10 cellular contexts compared by ENCODE assay signal in genomic region chr3:195785781-195786405, GRCh38. TPM values are rescaled to one million over a fixed set of nuclear protein-coding genes. Genes with fewer than 3 reads are reported as not detected.
A peak's percentile ranks its signal among the peaks of the same experiment; 100 is the strongest.
DNase-seq lines count a peak whose midpoint lies in the region; ATAC-seq and TF ChIP-seq lines count a peak whose summit lies in the region.
"Not testable (repeated sequence)": the region's sequence is repeated elsewhere in the genome, so short reads cannot be mapped to it uniquely, and the experiment has no call there.
"Had no signal": no experiment of that assay in that cellular context is flagged by ENCODE, and none has a peak within 500 bp of the region (broad histone marks: within the 10 kb centered on the region; RNA-seq: fewer than 3 reads in every experiment).

No MANE protein-coding gene starts in this region.

- not testable (repeated sequence) for H3K9me3 ChIP-seq in CD4-positive, CD25-positive, alpha-beta regulatory T cell (ENCODE audit: control insufficient read depth in 2 of 2, low read length in 2 of 2)

- CTCF ChIA-PET in T-cell (lab: Charles Lee); activated CD4-positive, alpha-beta memory T cell treated with anti-CD3 and anti-CD28 coated beads, Interleukin-2, amount 10 ng/mL, durations not matched to agents 7 days and 5 days (lab: Charles Lee): not testable (repeated sequence)

- peak overlapping the region in 3 of 4 donors; percentile 15 to 80 (median 33) for H3K4me3 Mint-ChIP-seq in CD4-positive, CD25-positive, alpha-beta regulatory T cell
- H3K4me3 Mint-ChIP-seq in T-cell (peak overlapping the region in 1 of 3 donors; percentile 71), natural killer cell (peak overlapping the region; percentile 56)
- peak overlapping the region; percentile 19 for H3K4me3 Mint-ChIP-seq in activated CD4-positive, alpha-beta memory T cell treated with anti-CD3 and anti-CD28 coated beads, Interleukin-2, amount 10 ng/mL, durations not matched to agents 7 days and 5 days
- peak overlapping the region; percentile 13 for H3K4me3 Mint-ChIP-seq in activated T-helper 2 cell treated with anti-CD3 and anti-CD28 coated beads, Interferon-gamma antibody, Interleukin-2, Interleukin-4, amounts not matched to agents 10 μg/mL and 5 μg/mL and 100 μg/mL, durations not matched to agents 14 hours and 24 hours and 36 hours (ENCODE audit: low read depth)
- not testable (repeated sequence) for H3K4me3 Mint-ChIP-seq in activated naive CD8-positive, alpha-beta T cell treated with anti-CD3 and anti-CD28 coated beads, Interleukin-2, amount 50 U/mL, for 24 hours; stimulated activated memory B cell treated with anti-CD40 and anti-IgM and Interleukin-4, amounts not matched to agents 10 μg/mL and 1 μg/mL and 100 μg/mL, for 72 hours

- not testable (repeated sequence) for TF ChIP-seq CTCF in natural killer cell (IDR thresholded peaks at IDR 0.05)

- H3K36me3 Mint-ChIP-seq in CD4-positive, CD25-positive, alpha-beta regulatory T cell = peaks cover 18% of the 10 kb centered on the region
- not testable (repeated sequence) for H3K36me3 Mint-ChIP-seq in T-cell, natural killer cell
- peaks cover 81% of the 10 kb centered on the region for H3K36me3 Mint-ChIP-seq in activated CD4-positive, alpha-beta memory T cell treated with anti-CD3 and anti-CD28 coated beads, Interleukin-2, amount 10 ng/mL, durations not matched to agents 7 days and 5 days (ENCODE audit: low read depth)
- H3K36me3 Mint-ChIP-seq in activated T-helper 2 cell treated with anti-CD3 and anti-CD28 coated beads, Interferon-gamma antibody, Interleukin-2, Interleukin-4, amounts not matched to agents 10 μg/mL and 5 μg/mL and 100 μg/mL, durations not matched to agents 14 hours and 24 hours and 36 hours (ENCODE audit: low read depth) = peaks cover 64% of the 10 kb centered on the region
- peaks cover 29% of the 10 kb centered on the region for H3K36me3 Mint-ChIP-seq in activated naive CD8-positive, alpha-beta T cell treated with anti-CD3 and anti-CD28 coated beads, Interleukin-2, amount 50 U/mL, for 24 hours (ENCODE audit: low read depth)
- H3K36me3 Mint-ChIP-seq in stimulated activated memory B cell treated with anti-CD40 and anti-IgM and Interleukin-4, amounts not matched to agents 10 μg/mL and 1 μg/mL and 100 μg/mL, for 72 hours = peaks cover 19% of the 10 kb centered on the region

- not testable (repeated sequence) for H3K4me3 ChIP-seq in CD4-positive, CD25-positive, alpha-beta regulatory T cell (ENCODE audit: low read depth, low read length)

- H3K27ac ChIP-seq in CD4-positive, CD25-positive, alpha-beta regulatory T cell (ENCODE audit: insufficient read depth, low read length, poor library complexity, severe bottlenecking) = not testable (repeated sequence)

- not testable (repeated sequence) for ATAC-seq in CD4-positive, CD25-positive, alpha-beta regulatory T cell (ENCODE audit: low read depth in 2 of 2); T-cell (replicated peaks in 1 of 4); activated naive CD8-positive, alpha-beta T cell treated with anti-CD3 and anti-CD28 coated beads, Interleukin-2, amount 50 U/mL, for 24 hours; natural killer cell; stimulated activated memory B cell treated with anti-CD40 and anti-IgM and Interleukin-4, amounts not matched to agents 10 μg/mL and 1 μg/mL and 100 μg/mL, for 72 hours

- POLR2A ChIA-PET in T-cell (lab: Charles Lee); activated CD4-positive, alpha-beta memory T cell treated with anti-CD3 and anti-CD28 coated beads, Interleukin-2, amount 10 ng/mL, durations not matched to agents 7 days and 5 days (lab: Charles Lee): not testable (repeated sequence)

- not testable (repeated sequence) for H3K27me3 Mint-ChIP-seq in CD4-positive, CD25-positive, alpha-beta regulatory T cell; T-cell; activated CD4-positive, alpha-beta memory T cell treated with anti-CD3 and anti-CD28 coated beads, Interleukin-2, amount 10 ng/mL, durations not matched to agents 7 days and 5 days; activated T-helper 2 cell treated with anti-CD3 and anti-CD28 coated beads, Interferon-gamma antibody, Interleukin-2, Interleukin-4, amounts not matched to agents 10 μg/mL and 5 μg/mL and 100 μg/mL, durations not matched to agents 14 hours and 24 hours and 36 hours (ENCODE audit: low read depth); activated naive CD8-positive, alpha-beta T cell treated with anti-CD3 and anti-CD28 coated beads, Interleukin-2, amount 50 U/mL, for 24 hours; natural killer cell (ENCODE audit: low read depth in 2 of 2)
- peaks cover 60% of the 10 kb centered on the region for H3K27me3 Mint-ChIP-seq in stimulated activated memory B cell treated with anti-CD40 and anti-IgM and Interleukin-4, amounts not matched to agents 10 μg/mL and 1 μg/mL and 100 μg/mL, for 72 hours

- intact Hi-C loops in activated T-helper 2 cell treated with anti-CD3 and anti-CD28 coated beads, Interferon-gamma antibody, Interleukin-2, Interleukin-4, amounts not matched to agents 10 μg/mL and 5 μg/mL and 100 μg/mL, durations not matched to agents 14 hours and 24 hours and 36 hours (cut with micrococcal nuclease); natural killer cell (cut with micrococcal nuclease): not testable (repeated sequence)

- H3K27ac Mint-ChIP-seq in CD4-positive, CD25-positive, alpha-beta regulatory T cell = peak overlapping the region; percentile 85 to 97 (median 86)
- H3K27ac Mint-ChIP-seq in T-cell (peak overlapping the region; percentile 84 to 92), natural killer cell (peak overlapping the region; percentile 91 to 99)
- H3K27ac Mint-ChIP-seq in activated CD4-positive, alpha-beta memory T cell treated with anti-CD3 and anti-CD28 coated beads, Interleukin-2, amount 10 ng/mL, durations not matched to agents 7 days and 5 days = peak overlapping the region; percentile 93
- H3K27ac Mint-ChIP-seq in activated T-helper 2 cell treated with anti-CD3 and anti-CD28 coated beads, Interferon-gamma antibody, Interleukin-2, Interleukin-4, amounts not matched to agents 10 μg/mL and 5 μg/mL and 100 μg/mL, durations not matched to agents 14 hours and 24 hours and 36 hours = peak overlapping the region; percentile 80
- H3K27ac Mint-ChIP-seq in activated naive CD8-positive, alpha-beta T cell treated with anti-CD3 and anti-CD28 coated beads, Interleukin-2, amount 50 U/mL, for 24 hours = peak overlapping the region; percentile 69
- peak overlapping the region; percentile 0 for H3K27ac Mint-ChIP-seq in stimulated activated memory B cell treated with anti-CD40 and anti-IgM and Interleukin-4, amounts not matched to agents 10 μg/mL and 1 μg/mL and 100 μg/mL, for 72 hours

- H3K27me3 ChIP-seq in CD4-positive, CD25-positive, alpha-beta regulatory T cell (ENCODE audit: control insufficient read depth, insufficient read depth, low read length) = not testable (repeated sequence)

- H3K4me1 ChIP-seq in CD4-positive, CD25-positive, alpha-beta regulatory T cell (ENCODE audit: control insufficient read depth, insufficient read depth, low read length, poor library complexity, severe bottlenecking) = peaks cover 13% of the 10 kb centered on the region

- H3K36me3 ChIP-seq in CD4-positive, CD25-positive, alpha-beta regulatory T cell (ENCODE audit: control insufficient read depth, insufficient read depth, low read length) = not testable (repeated sequence)

- H3K9me3 Mint-ChIP-seq in CD4-positive, CD25-positive, alpha-beta regulatory T cell = peaks cover 0 to 55% (median 34%) of the 10 kb centered on the region in 7 donors
- H3K9me3 Mint-ChIP-seq in T-cell (peaks cover 44 to 52% (median 51%) of the 10 kb centered on the region in 3 donors), natural killer cell (peaks cover 48 to 56% of the 10 kb centered on the region in 2 donors)
- H3K9me3 Mint-ChIP-seq in activated CD4-positive, alpha-beta memory T cell treated with anti-CD3 and anti-CD28 coated beads, Interleukin-2, amount 10 ng/mL, durations not matched to agents 7 days and 5 days = peaks cover 79% of the 10 kb centered on the region
- peaks cover 79% of the 10 kb centered on the region for H3K9me3 Mint-ChIP-seq in activated T-helper 2 cell treated with anti-CD3 and anti-CD28 coated beads, Interferon-gamma antibody, Interleukin-2, Interleukin-4, amounts not matched to agents 10 μg/mL and 5 μg/mL and 100 μg/mL, durations not matched to agents 14 hours and 24 hours and 36 hours
- H3K9me3 Mint-ChIP-seq in activated naive CD8-positive, alpha-beta T cell treated with anti-CD3 and anti-CD28 coated beads, Interleukin-2, amount 50 U/mL, for 24 hours = peaks cover 51% of the 10 kb centered on the region
- H3K9me3 Mint-ChIP-seq in stimulated activated memory B cell treated with anti-CD40 and anti-IgM and Interleukin-4, amounts not matched to agents 10 μg/mL and 1 μg/mL and 100 μg/mL, for 72 hours = peaks cover 53% of the 10 kb centered on the region

- peaks cover 0 to 77% (median 27%) of the 10 kb centered on the region in 4 donors for H3K4me1 Mint-ChIP-seq in CD4-positive, CD25-positive, alpha-beta regulatory T cell
- peaks cover 77 to 85% (median 83%) of the 10 kb centered on the region in 3 donors for H3K4me1 Mint-ChIP-seq in T-cell
- peaks cover 71% of the 10 kb centered on the region for H3K4me1 Mint-ChIP-seq in activated CD4-positive, alpha-beta memory T cell treated with anti-CD3 and anti-CD28 coated beads, Interleukin-2, amount 10 ng/mL, durations not matched to agents 7 days and 5 days
- H3K4me1 Mint-ChIP-seq in activated T-helper 2 cell treated with anti-CD3 and anti-CD28 coated beads, Interferon-gamma antibody, Interleukin-2, Interleukin-4, amounts not matched to agents 10 μg/mL and 5 μg/mL and 100 μg/mL, durations not matched to agents 14 hours and 24 hours and 36 hours (ENCODE audit: low read depth) = peaks cover 61% of the 10 kb centered on the region
- H3K4me1 Mint-ChIP-seq in activated naive CD8-positive, alpha-beta T cell treated with anti-CD3 and anti-CD28 coated beads, Interleukin-2, amount 50 U/mL, for 24 hours = peaks cover 54% of the 10 kb centered on the region
- H3K4me1 Mint-ChIP-seq in natural killer cell = peaks cover 81 to 91% of the 10 kb centered on the region in 2 donors
- H3K4me1 Mint-ChIP-seq in stimulated activated memory B cell treated with anti-CD40 and anti-IgM and Interleukin-4, amounts not matched to agents 10 μg/mL and 1 μg/mL and 100 μg/mL, for 72 hours = peaks cover 48% of the 10 kb centered on the region

- DNase-seq in CD4-positive, CD25-positive, alpha-beta regulatory T cell = peak in 1 of 3 donors; percentile 33
- DNase-seq in T-cell = peak in 1 of 34 experiments; percentile 8
- peak; percentile 26 for DNase-seq in activated CD4-positive, alpha-beta memory T cell treated with anti-CD3 and anti-CD28 coated beads, Interleukin-2, amount 10 ng/mL, durations not matched to agents 7 days and 5 days
- DNase-seq in activated T-helper 2 cell treated with anti-CD3 and anti-CD28 coated beads, Interferon-gamma antibody, Interleukin-2, Interleukin-4, amounts not matched to agents 10 μg/mL and 5 μg/mL and 100 μg/mL, durations not matched to agents 14 hours and 24 hours and 36 hours (ENCODE audit: low spot score); activated naive CD8-positive, alpha-beta T cell treated with anti-CD3 and anti-CD28 coated beads, Interleukin-2, amount 50 U/mL, for 24 hours; natural killer cell: not testable (repeated sequence)
- DNase-seq in islet precursor cell = peak; percentile 37

RNA-seq across cellular contexts. Expression of gene MUC4, which starts 25.8 kb away (rescaled TPM):
- not detected for total RNA-seq in CD4-positive, CD25-positive, alpha-beta regulatory T cell
- polyA plus RNA-seq in CD4-positive, CD25-positive, alpha-beta regulatory T cell = not detected
- total RNA-seq in T-cell (under 1 TPM in 4 of 5 donors, not detected in 1; 0.03 to 0.16 (median 0.05) TPM), natural killer cell (1 to 10 TPM in 1 of 3 donors, under 1 TPM in 2; 0.05 to 1.7 (median 0.38) TPM)
- under 1 TPM; 0.08 to 0.15 TPM for total RNA-seq in activated CD4-positive, alpha-beta memory T cell treated with anti-CD3 and anti-CD28 coated beads, Interleukin-2, amount 10 ng/mL, durations not matched to agents 7 days and 5 days
- 1.3 and 1.4 TPM in 2 replicates for total RNA-seq in activated T-helper 2 cell treated with anti-CD3 and anti-CD28 coated beads, Interferon-gamma antibody, Interleukin-2, Interleukin-4, amounts not matched to agents 10 μg/mL and 5 μg/mL and 100 μg/mL, durations not matched to agents 14 hours and 24 hours and 36 hours
- total RNA-seq: Daoy, H4 had no signal

Comparison
In these comparisons a context has a peak if more than half of its experiments do, and no peak if none do; other contexts are left out.
1. H3K27ac Mint-ChIP-seq: peak in every context shown above with its lines; median percentile 95 in natural killer cell; 93 in activated CD4-positive, alpha-beta memory T cell treated with anti-CD3 and anti-CD28 coated beads, Interleukin-2, amount 10 ng/mL, durations not matched to agents 7 days and 5 days; 88 in T-cell; 86 in CD4-positive, CD25-positive, alpha-beta regulatory T cell; 80 in activated T-helper 2 cell treated with anti-CD3 and anti-CD28 coated beads, Interferon-gamma antibody, Interleukin-2, Interleukin-4, amounts not matched to agents 10 μg/mL and 5 μg/mL and 100 μg/mL, durations not matched to agents 14 hours and 24 hours and 36 hours; 69 in activated naive CD8-positive, alpha-beta T cell treated with anti-CD3 and anti-CD28 coated beads, Interleukin-2, amount 50 U/mL, for 24 hours; 0 in stimulated activated memory B cell treated with anti-CD40 and anti-IgM and Interleukin-4, amounts not matched to agents 10 μg/mL and 1 μg/mL and 100 μg/mL, for 72 hours.